ENCODE assay signal across 8 cellular contexts in the genomic region with DNA sequence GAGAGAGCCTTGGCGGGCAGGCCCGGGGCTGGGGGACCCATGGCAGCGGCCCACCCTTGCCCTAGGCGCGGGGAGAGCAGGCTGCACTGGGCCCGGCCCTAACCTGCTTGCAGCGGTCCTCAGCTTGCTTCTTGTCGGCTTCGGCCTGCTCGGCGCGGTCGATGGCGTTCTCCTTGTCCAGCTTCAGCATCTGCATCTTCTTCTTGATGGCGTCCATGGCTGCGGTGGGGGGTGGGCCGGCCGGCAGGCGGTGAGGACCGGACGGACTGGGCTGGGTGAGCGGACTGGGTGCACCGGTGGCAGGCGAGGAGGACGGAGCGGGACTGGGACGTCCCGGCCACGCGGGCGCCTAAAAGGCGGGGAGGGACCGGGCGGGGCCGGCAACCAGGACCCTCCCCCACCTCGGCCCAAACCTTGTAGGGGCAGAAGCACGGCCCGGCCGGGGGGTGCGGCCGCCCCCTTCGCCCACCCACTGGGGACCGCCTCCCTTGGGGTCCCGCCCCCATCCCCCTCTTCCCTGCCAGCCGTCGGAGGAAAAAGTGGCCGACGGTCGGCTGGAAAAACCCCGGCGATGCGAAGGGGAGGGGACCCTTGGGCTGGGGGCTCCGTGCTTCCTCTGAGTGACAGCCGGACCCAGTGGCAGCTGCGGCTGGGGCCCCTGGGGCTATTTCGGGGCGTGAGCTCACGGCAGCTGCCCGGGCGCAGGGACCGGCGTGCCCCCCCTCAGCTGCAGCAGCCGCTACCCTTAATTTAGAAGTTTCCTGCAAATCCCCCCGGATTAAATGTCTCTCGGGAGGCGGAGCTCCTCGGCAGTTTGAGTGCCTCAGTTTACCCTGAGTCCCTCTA. TPM values are rescaled to one million over a fixed set of nuclear protein-coding genes. Genes with fewer than 3 reads are reported as not detected.
DNase-seq lines count a peak whose midpoint lies in the region; ATAC-seq and TF ChIP-seq lines count a peak whose summit lies in the region.

Gene TPM2 (minus strand): TSS at position 325 of the 846 bp plus-strand sequence. CDS start 108 bp downstream, at position 217.

- no peak for ATAC-seq in HG03159 (IDR thresholded peaks at IDR 0.05; ENCODE audit: unreplicated experiment)

- H3K27me3 ChIP-seq in muscle layer of colon (ENCODE audit: control insufficient read depth in 1 of 2, insufficient read depth in 2 of 2, low read length in 2 of 2): no peaks in the 10 kb centered on the region

- H3K4me1 ChIP-seq in muscle layer of colon (ENCODE audit: insufficient read depth, low read length): peaks cover 23% of the 10 kb centered on the region

- H3K27ac ChIP-seq in epithelial cell of prostate (peak within 1 kb of the TSS; percentile 73), muscle layer of colon (ENCODE audit: low read depth, low read length) (peak within 1 kb of the TSS; percentile 98)

- H3K9ac ChIP-seq in muscle layer of colon (ENCODE audit: low read length): peak within 1 kb of the TSS; percentile 95

- no peak for TF ChIP-seq CTCF in GM10266 (IDR thresholded peaks at IDR 0.05; ENCODE audit: control insufficient read depth, insufficient read depth, low read depth, missing control alignments)

- peaks cover 44% of the 10 kb centered on the region for H3K36me3 ChIP-seq in muscle layer of colon (ENCODE audit: insufficient read depth, low read length)

- DNase-seq in GM10266 (ENCODE audit: extremely low spot score): peak; percentile 69
- peak; percentile 63 for DNase-seq in RPMI7951 (ENCODE audit: low read depth)
- no peak for DNase-seq in epithelial cell of prostate (ENCODE audit: low read depth, low spot score)
- DNase-seq in NCI-H1694 (lab: John Stamatoyannopoulos, UW): no peak
- no peak for DNase-seq in cortex of kidney (lab: John Stamatoyannopoulos, UW)
- no peak for DNase-seq in NCI-H187 treated with DMSO at 0.1 percent for 48 hours (lab: John Stamatoyannopoulos, UW)

- peak within 1 kb of the TSS; percentile 75 to 99 for H3K4me3 ChIP-seq in muscle layer of colon (ENCODE audit: low read depth in 1 of 2, low read length in 2 of 2)

- no peaks in the 10 kb centered on the region for H3K9me3 ChIP-seq in muscle layer of colon (ENCODE audit: low read length)

RNA-seq across cellular contexts. Expression of gene TPM2, which starts in this region (rescaled TPM):
- total RNA-seq in RPMI7951 (2014; rRNA removed; shearing (Covaris generic)): 146 and 206 TPM in 2 replicates

Comparison
In these comparisons a context has a peak if more than half of its experiments do, and no peak if none do; other contexts are left out.
1. DNase-seq: peak in GM10266 (single experiment) and RPMI7951 (single experiment); none in epithelial cell of prostate (single experiment), NCI-H1694 (single experiment), cortex of kidney (single experiment) and NCI-H187 treated with DMSO at 0.1 percent for 48 hours (single experiment).